1 cellular context compared by ENCODE assay signal in genomic region chr1:7770939-7771672, GRCh38.
A peak's percentile ranks its signal among the peaks of the same experiment; 100 is the strongest.
TF ChIP-seq lines count a peak whose summit lies in the region.

Gene VAMP3 (plus strand): TSS chr1:7771296. CDS start chr1:7771384, 88 bp downstream.

TF ChIP-seq in HEK293, 187 proteins besides CTCF, POLR2A, EP300 and RAD21 (continued from another document and continues in another):
- TF ChIP-seq HIC1 (tag by site-specific recombination; IDR thresholded peaks at IDR 0.05), result no peak
- TF ChIP-seq ZNF558 (tag by site-specific recombination; IDR thresholded peaks at IDR 0.05), result no peak
- peak; percentile 100 for TF ChIP-seq KLF8 (tag by site-specific recombination; IDR thresholded peaks at IDR 0.05)
- TF ChIP-seq ZBTB49 (tag by site-specific recombination; IDR thresholded peaks at IDR 0.05; ENCODE audit: low read depth), result no peak
- no peak for TF ChIP-seq ZNF571 (tag by site-specific recombination; IDR thresholded peaks at IDR 0.05)
- TF ChIP-seq ZNF239 (tag by site-specific recombination; IDR thresholded peaks at IDR 0.05), result no peak
- TF ChIP-seq ZNF23 (tag by site-specific recombination; IDR thresholded peaks at IDR 0.05; ENCODE audit: borderline replicate concordance), result no peak
- TF ChIP-seq WT1 (tag by site-specific recombination; IDR thresholded peaks at IDR 0.05), result 0 out of 2 replicates have a peak, but pooled peaks have one; percentile 10
- TF ChIP-seq ZBTB8A (tag by site-specific recombination; IDR thresholded peaks at IDR 0.05), result no peak
- no peak for TF ChIP-seq ZNF423 (tag by site-specific recombination; IDR thresholded peaks at IDR 0.05)
- no peak for TF ChIP-seq ZSCAN18 (tag by site-specific recombination; IDR thresholded peaks at IDR 0.05)
- no peak for TF ChIP-seq ZNF530 (tag by site-specific recombination; IDR thresholded peaks at IDR 0.05; ENCODE audit: low read depth)
- TF ChIP-seq ZNF292 (tag by site-specific recombination; IDR thresholded peaks at IDR 0.05; ENCODE audit: borderline replicate concordance, low read depth), result no peak
- no peak for TF ChIP-seq ZNF140 (tag by site-specific recombination; IDR thresholded peaks at IDR 0.05)
- TF ChIP-seq MYNN (tag by site-specific recombination; IDR thresholded peaks at IDR 0.05; ENCODE audit: borderline replicate concordance), result no peak
- no peak for TF ChIP-seq ZNF121 (tag by site-specific recombination; IDR thresholded peaks at IDR 0.05)
- no peak for TF ChIP-seq SCRT2 (tag by site-specific recombination; IDR thresholded peaks at IDR 0.05)
- no peak for TF ChIP-seq ATF2 (tag by site-specific recombination; IDR thresholded peaks at IDR 0.05; ENCODE audit: low read depth)
- TF ChIP-seq PRDM10 (tag by site-specific recombination; IDR thresholded peaks at IDR 0.05), result peak; percentile 78
- no peak for TF ChIP-seq PRDM2 (tag by site-specific recombination; IDR thresholded peaks at IDR 0.05; ENCODE audit: borderline replicate concordance)
- peak; percentile 78 for TF ChIP-seq EGR2 (tag by site-specific recombination; IDR thresholded peaks at IDR 0.05; ENCODE audit: low read depth)
- TF ChIP-seq ZNF521 (tag by site-specific recombination; IDR thresholded peaks at IDR 0.05), result no peak
- TF ChIP-seq ZFHX2 (tag by site-specific recombination; conservative IDR thresholded peaks at IDR 0.05), result peak; percentile 84
- TF ChIP-seq ZBTB1 (tag by site-specific recombination; IDR thresholded peaks at IDR 0.05), result no peak
- TF ChIP-seq ZNF701 (tag by site-specific recombination; IDR thresholded peaks at IDR 0.05), result no peak
- no peak for TF ChIP-seq ZNF280C (tag by site-specific recombination; IDR thresholded peaks at IDR 0.05)
- no peak for TF ChIP-seq ZNF433 (tag by site-specific recombination; IDR thresholded peaks at IDR 0.05; ENCODE audit: low read depth)
- TF ChIP-seq ZNF169 (tag by site-specific recombination; IDR thresholded peaks at IDR 0.05), result no peak
- peak; percentile 97 for TF ChIP-seq SP3 (tag by site-specific recombination; IDR thresholded peaks at IDR 0.05)
- TF ChIP-seq BCL6B (tag by site-specific recombination; IDR thresholded peaks at IDR 0.05), result no peak
- TF ChIP-seq ZNF623 (tag by site-specific recombination; IDR thresholded peaks at IDR 0.05), result no peak
- no peak for TF ChIP-seq ZNF580 (tag by site-specific recombination; IDR thresholded peaks at IDR 0.05)
- TF ChIP-seq GLIS1 (tag by site-specific recombination; IDR thresholded peaks at IDR 0.05), result peak; percentile 58; the same call in 1 of the 2 replicates
- TF ChIP-seq ZNF211 (tag by site-specific recombination; IDR thresholded peaks at IDR 0.05; ENCODE audit: low read depth), result no peak
- peak; percentile 86 for TF ChIP-seq SP2 (tag by site-specific recombination; IDR thresholded peaks at IDR 0.05)
- TF ChIP-seq TRIM28 (IDR thresholded peaks at IDR 0.05; ENCODE audit: borderline replicate concordance, low read length), result no peak
